ENCODE assay signal across 8 cellular contexts in genomic region chr7:149949863-149950577, GRCh38.
DNase-seq lines count a peak whose midpoint lies in the region; ATAC-seq, FAIRE-seq and TF ChIP-seq lines count a peak whose summit lies in the region.
"Not testable (repeated sequence)": the region's sequence is repeated elsewhere in the genome, so short reads cannot be mapped to it uniquely, and the experiment has no call there.

No MANE protein-coding gene starts in this region.

- not testable (repeated sequence) for H3K27me3 Mint-ChIP-seq in T-helper 1 cell treated with Interleukin-12 subunit alpha and Interleukin-12 subunit beta and Interleukin-4 antibody, amounts not matched to agents 30 μg/mL and 1 μg/mL, for 36 hours (ENCODE audit: low read depth); activated T-cell treated with anti-CD3 and anti-CD28 coated beads, Interleukin-2, amount 50 U/mL, for 24 hours

- H3K27ac Mint-ChIP-seq in T-helper 1 cell treated with Interleukin-12 subunit alpha and Interleukin-12 subunit beta and Interleukin-4 antibody, amounts not matched to agents 30 μg/mL and 1 μg/mL, for 36 hours: peak overlapping the region; percentile 15
- peak overlapping the region; percentile 69 for H3K27ac Mint-ChIP-seq in activated T-cell treated with anti-CD3 and anti-CD28 coated beads, Interleukin-2, amount 50 U/mL, for 24 hours

- not testable (repeated sequence) for TF ChIP-seq RAD21 in K562 (CRISPR knock-in tag; conservative IDR thresholded peaks at IDR 0.05 in 1 of 2, IDR thresholded peaks at IDR 0.05 in 1 of 2); HepG2 (CRISPR knock-in tag; IDR thresholded peaks at IDR 0.05)

- H3K9me3 Mint-ChIP-seq in T-helper 1 cell treated with Interleukin-12 subunit alpha and Interleukin-12 subunit beta and Interleukin-4 antibody, amounts not matched to agents 30 μg/mL and 1 μg/mL, for 36 hours; activated T-cell treated with anti-CD3 and anti-CD28 coated beads, Interleukin-2, amount 50 U/mL, for 24 hours: not testable (repeated sequence)

- not testable (repeated sequence) for H3K79me2 ChIP-seq in K562 (ENCODE audit: control insufficient read depth, insufficient read depth, low read length); HepG2 (ENCODE audit: insufficient read depth, low read length)

- H3K27me3 ChIP-seq in BLaER1; HepG2 (ENCODE audit: control insufficient read depth in 1 of 2, insufficient read depth in 2 of 2, low read length in 2 of 2); small intestine (ENCODE audit: control insufficient read depth in 2 of 2, insufficient read depth in 2 of 2, low read length in 2 of 2): not testable (repeated sequence)
- H3K27me3 ChIP-seq in K562 (ENCODE audit: control insufficient read depth in 2 of 2, insufficient read depth in 2 of 2, low read length in 2 of 2): peaks cover 11 to 18% of the 10 kb centered on the region in 2 experiments; a peak in 4 of 5 replicates

- H3K4me3 Mint-ChIP-seq in T-helper 1 cell treated with Interleukin-12 subunit alpha and Interleukin-12 subunit beta and Interleukin-4 antibody, amounts not matched to agents 30 μg/mL and 1 μg/mL, for 36 hours: peak overlapping the region; percentile 7
- not testable (repeated sequence) for H3K4me3 Mint-ChIP-seq in activated T-cell treated with anti-CD3 and anti-CD28 coated beads, Interleukin-2, amount 50 U/mL, for 24 hours

- TF ChIP-seq CTCF in K562 (IDR thresholded peaks at IDR 0.05 in 2 of 3, conservative IDR thresholded peaks at IDR 0.05 in 1 of 3; ENCODE audit: insufficient read depth in 2 of 3, low read depth in 1 of 3, low read length in 3 of 3); HepG2 (CRISPR knock-in tag; IDR thresholded peaks at IDR 0.05): not testable (repeated sequence)

- in situ Hi-C loops in K562 (cut with MboI); HepG2 (cut with HindIII; ENCODE audit: extremely low pct_ligation_motif_present, low pct_unique_long_range_greater_than_20kb): not testable (repeated sequence)

- H2AFZ ChIP-seq in K562 (ENCODE audit: low read depth, low read length); HepG2 (ENCODE audit: low read length): not testable (repeated sequence)

- H3K4me2 ChIP-seq in BLaER1: peak overlapping the region; percentile 70
- H3K4me2 ChIP-seq in K562 (ENCODE audit: insufficient read depth, low read length); HepG2 (ENCODE audit: low read depth, low read length): not testable (repeated sequence)

- POLR2A ChIA-PET in K562 (lab: Yijun Ruan, JAX); HepG2 (lab: Yijun Ruan, JAX): not testable (repeated sequence)

- CTCF ChIA-PET in K562 (lab: Yijun Ruan, JAX; ENCODE audit: low intra/inter-chr PET ratio); HepG2 (lab: Yijun Ruan, JAX; ENCODE audit: low intra/inter-chr PET ratio, low total read pairs): not testable (repeated sequence)

- not testable (repeated sequence) for TF ChIP-seq EP300 in K562 (IDR thresholded peaks at IDR 0.05; ENCODE audit: low read length); HepG2 (IDR thresholded peaks at IDR 0.05; ENCODE audit: low read depth in 2 of 2, low read length in 2 of 2); HepG2 (CRISPR knock-in tag; IDR thresholded peaks at IDR 0.05; ENCODE audit: borderline replicate concordance)

- peak overlapping the region; percentile 69; the same call in 1 of the 2 replicates for H3K9ac ChIP-seq in BLaER1
- H3K9ac ChIP-seq in K562 (ENCODE audit: insufficient read depth in 1 of 2, low read depth in 2 of 2, low read length in 2 of 2); HepG2 (ENCODE audit: insufficient read depth, low read depth, low read length): not testable (repeated sequence)

- H3K4me1 ChIP-seq in BLaER1: peaks cover 37% of the 10 kb centered on the region
- not testable (repeated sequence) for H3K4me1 ChIP-seq in K562 (replicated peaks in 1 of 2; ENCODE audit: control insufficient read depth in 2 of 2, insufficient read depth in 2 of 2, low read length in 2 of 2); HepG2 (ENCODE audit: insufficient read depth, low read length); small intestine (ENCODE audit: control insufficient read depth in 2 of 2, insufficient read depth in 1 of 2, low read depth in 1 of 2, low read length in 1 of 2)

- TF ChIP-seq POLR2A in K562 (conservative IDR thresholded peaks at IDR 0.05); HepG2 (IDR thresholded peaks at IDR 0.05; ENCODE audit: insufficient read depth in 1 of 2, low read depth in 2 of 2, low read length in 2 of 2): not testable (repeated sequence)

- intact Hi-C loops in K562 (cut with micrococcal nuclease); HepG2 (cut with micrococcal nuclease; ENCODE audit: unreplicated experiment): not testable (repeated sequence)

- not testable (repeated sequence) for H3K36me3 Mint-ChIP-seq in T-helper 1 cell treated with Interleukin-12 subunit alpha and Interleukin-12 subunit beta and Interleukin-4 antibody, amounts not matched to agents 30 μg/mL and 1 μg/mL, for 36 hours (ENCODE audit: low read depth); activated T-cell treated with anti-CD3 and anti-CD28 coated beads, Interleukin-2, amount 50 U/mL, for 24 hours (ENCODE audit: low read depth)

- ATAC-seq in GM18909 (IDR thresholded peaks at IDR 0.05; ENCODE audit: poor library complexity, unreplicated experiment): peak; percentile 56
- peak; percentile 44; the same call in 2 of the 3 replicates for ATAC-seq in K562
- peak; percentile 50 for ATAC-seq in HepG2

- H3K27ac ChIP-seq in BLaER1: peak overlapping the region; percentile 84
- not testable (repeated sequence) for H3K27ac ChIP-seq in K562 (ENCODE audit: extremely low read depth, low read depth, low read length); HepG2 (ENCODE audit: extremely low read length, insufficient read depth, low read length); small intestine (ENCODE audit: low read depth in 1 of 2, low read length in 1 of 2)

- H3K9me1 ChIP-seq in K562 (ENCODE audit: control insufficient read depth, insufficient read depth, low read length): not testable (repeated sequence)

- BruUV-seq in K562 (replicated peaks; lab: Mats Ljungman, UMichigan); HepG2 (replicated peaks; lab: Mats Ljungman, UMichigan): not testable (repeated sequence)

- 0% methylated on average over 6 of the region's 13 CpGs for WGBS in K562 (ENCODE audit: insufficient coverage, low coverage, missing lambda C conversion rate)
- WGBS in HepG2 (ENCODE audit: low lambda C conversion rate): 32% methylated on average over 3 of the region's 13 CpGs
- 46 to 66% (median 64%) methylated on average over 6 to 9 of the region's 13 CpGs for WGBS in small intestine, 3 donors

- not testable (repeated sequence) for H4K20me1 ChIP-seq in BLaER1; K562 (replicated peaks; ENCODE audit: control insufficient read depth, insufficient read depth, low read length); HepG2 (ENCODE audit: insufficient read depth, low read length)

- DNase-seq in NCI-H1092 treated with DMSO at 0.1 percent for 48 hours (lab: John Stamatoyannopoulos, UW) (peak; percentile 42), small intestine (peak; percentile 28)
- peak; percentile 37 for DNase-seq in activated T-cell treated with anti-CD3 and anti-CD28 coated beads, Interleukin-2, amount 50 U/mL, for 24 hours
- DNase-seq in K562 (ENCODE audit: extremely low read depth in 1 of 4, low spot score in 3 of 4); HepG2 (ENCODE audit: low spot score): not testable (repeated sequence)

- H3K36me3 ChIP-seq in BLaER1; K562 (ENCODE audit: control insufficient read depth, insufficient read depth, low read length); HepG2 (replicated peaks in 1 of 2; ENCODE audit: control insufficient read depth in 1 of 2, insufficient read depth in 2 of 2, low read length in 2 of 2); small intestine (ENCODE audit: control insufficient read depth in 2 of 2, insufficient read depth in 2 of 2, low read length in 2 of 2): not testable (repeated sequence)

- not testable (repeated sequence) for H3K4me3 ChIP-seq in BLaER1; K562; HepG2 (replicated peaks in 1 of 3; ENCODE audit: insufficient read depth in 1 of 3, low read depth in 2 of 3, low read length in 3 of 3); small intestine (ENCODE audit: low read depth in 1 of 2, low read length in 2 of 2)

- H3K9me3 ChIP-seq in BLaER1; K562 (replicated peaks; ENCODE audit: control insufficient read depth, insufficient read depth, low read depth, low read length); HepG2 (ENCODE audit: low read length); small intestine (ENCODE audit: control insufficient read depth, low read depth): not testable (repeated sequence)

- not testable (repeated sequence) for FAIRE-seq in K562 (lab: Jason Lieb, UNC); HepG2 (lab: Jason Lieb, UNC); small intestine (lab: Jason Lieb, UNC)

- not testable (repeated sequence) for H3K4me1 Mint-ChIP-seq in T-helper 1 cell treated with Interleukin-12 subunit alpha and Interleukin-12 subunit beta and Interleukin-4 antibody, amounts not matched to agents 30 μg/mL and 1 μg/mL, for 36 hours (ENCODE audit: low read depth)
- H3K4me1 Mint-ChIP-seq in activated T-cell treated with anti-CD3 and anti-CD28 coated beads, Interleukin-2, amount 50 U/mL, for 24 hours (ENCODE audit: low read depth): peaks cover 11% of the 10 kb centered on the region
